1 cellular context compared by ENCODE assay signal in the genomic region with DNA sequence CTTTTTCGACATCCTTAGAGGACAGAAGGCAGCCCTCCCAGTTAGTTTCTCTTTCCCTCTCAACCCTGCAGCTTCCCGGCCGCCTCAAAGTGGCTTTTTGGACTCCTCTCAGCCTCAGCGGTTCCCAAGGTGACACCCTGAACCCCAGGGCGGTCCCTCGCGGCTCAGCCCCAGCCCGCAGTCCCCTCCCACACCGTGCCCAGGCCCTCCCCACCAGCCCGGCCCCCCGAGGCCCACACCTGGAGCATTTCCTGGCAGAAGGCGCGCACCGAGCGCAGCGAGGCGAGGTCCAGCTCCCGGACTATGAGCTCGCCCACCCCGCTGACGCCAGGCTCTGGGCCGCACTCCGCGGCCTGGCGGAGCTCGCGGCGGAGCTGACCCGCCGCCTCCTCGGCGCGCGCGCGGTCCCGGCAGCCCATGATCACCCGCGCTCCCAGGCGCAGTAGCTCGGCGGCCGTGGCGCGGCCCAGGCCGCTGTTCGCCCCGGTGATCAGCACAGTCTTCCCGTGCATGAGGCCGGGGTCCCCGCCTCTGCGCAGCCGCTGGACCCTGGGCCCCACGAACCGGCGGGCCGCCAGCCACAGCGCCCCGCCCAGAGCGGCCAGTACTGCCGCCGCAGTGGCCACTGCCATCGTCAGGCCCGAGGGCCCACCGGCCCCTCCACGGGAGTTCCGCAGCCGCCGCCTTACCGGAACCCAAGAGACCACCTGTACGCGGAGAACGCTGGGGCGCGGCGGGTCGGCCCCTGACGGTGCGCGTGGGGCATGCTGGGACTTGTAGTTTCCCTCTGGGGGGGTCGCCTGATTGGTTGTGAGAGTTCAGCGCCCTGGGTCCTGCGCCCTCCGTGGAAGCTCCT.
TF ChIP-seq lines count a peak whose summit lies in the region.

A gene with protein sequence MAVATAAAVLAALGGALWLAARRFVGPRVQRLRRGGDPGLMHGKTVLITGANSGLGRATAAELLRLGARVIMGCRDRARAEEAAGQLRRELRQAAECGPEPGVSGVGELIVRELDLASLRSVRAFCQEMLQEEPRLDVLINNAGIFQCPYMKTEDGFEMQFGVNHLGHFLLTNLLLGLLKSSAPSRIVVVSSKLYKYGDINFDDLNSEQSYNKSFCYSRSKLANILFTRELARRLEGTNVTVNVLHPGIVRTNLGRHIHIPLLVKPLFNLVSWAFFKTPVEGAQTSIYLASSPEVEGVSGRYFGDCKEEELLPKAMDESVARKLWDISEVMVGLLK (minus strand): TSS at position 713 of the 856 bp plus-strand sequence. CDS start 81 bp downstream, at position 632.

TF ChIP-seq in HepG2, 621 proteins besides CTCF, POLR2A, EP300 and RAD21 (continued from another document and continues in another):
- TF ChIP-seq, protein P1, sequence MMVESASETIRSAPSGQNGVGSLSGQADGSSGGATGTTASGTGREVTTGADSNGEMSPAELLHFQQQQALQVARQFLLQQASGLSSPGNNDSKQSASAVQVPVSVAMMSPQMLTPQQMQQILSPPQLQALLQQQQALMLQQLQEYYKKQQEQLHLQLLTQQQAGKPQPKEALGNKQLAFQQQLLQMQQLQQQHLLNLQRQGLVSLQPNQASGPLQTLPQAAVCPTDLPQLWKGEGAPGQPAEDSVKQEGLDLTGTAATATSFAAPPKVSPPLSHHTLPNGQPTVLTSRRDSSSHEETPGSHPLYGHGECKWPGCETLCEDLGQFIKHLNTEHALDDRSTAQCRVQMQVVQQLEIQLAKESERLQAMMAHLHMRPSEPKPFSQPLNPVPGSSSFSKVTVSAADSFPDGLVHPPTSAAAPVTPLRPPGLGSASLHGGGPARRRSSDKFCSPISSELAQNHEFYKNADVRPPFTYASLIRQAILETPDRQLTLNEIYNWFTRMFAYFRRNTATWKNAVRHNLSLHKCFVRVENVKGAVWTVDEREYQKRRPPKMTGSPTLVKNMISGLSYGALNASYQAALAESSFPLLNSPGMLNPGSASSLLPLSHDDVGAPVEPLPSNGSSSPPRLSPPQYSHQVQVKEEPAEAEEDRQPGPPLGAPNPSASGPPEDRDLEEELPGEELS (CRISPR knock-in tag; IDR thresholded peaks at IDR 0.05): peak; percentile 48; the same call in 1 of the 2 replicates
- peak; percentile 81; the same call in 1 of the 2 replicates for TF ChIP-seq TMF1 (CRISPR knock-in tag; IDR thresholded peaks at IDR 0.05; ENCODE audit: low read depth)
- TF ChIP-seq, protein P2, sequence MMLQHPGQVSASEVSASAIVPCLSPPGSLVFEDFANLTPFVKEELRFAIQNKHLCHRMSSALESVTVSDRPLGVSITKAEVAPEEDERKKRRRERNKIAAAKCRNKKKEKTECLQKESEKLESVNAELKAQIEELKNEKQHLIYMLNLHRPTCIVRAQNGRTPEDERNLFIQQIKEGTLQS (CRISPR knock-in tag; IDR thresholded peaks at IDR 0.05): peak; percentile 62
- TF ChIP-seq SIX1 (CRISPR knock-in tag; IDR thresholded peaks at IDR 0.05; ENCODE audit: borderline replicate concordance): no peak
- no peak for TF ChIP-seq NONO (IDR thresholded peaks at IDR 0.05)
- TF ChIP-seq NONO (CRISPR knock-in tag; conservative IDR thresholded peaks at IDR 0.05): peak; percentile 99
- peak; percentile 26; the same call in 1 of the 2 replicates for TF ChIP-seq NRL (CRISPR knock-in tag; IDR thresholded peaks at IDR 0.05; ENCODE audit: borderline replicate concordance)
- peak; percentile 82 for TF ChIP-seq ESRRA (CRISPR knock-in tag; IDR thresholded peaks at IDR 0.05; ENCODE audit: low read depth)
- TF ChIP-seq GLI4 (CRISPR knock-in tag; IDR thresholded peaks at IDR 0.05; ENCODE audit: borderline replicate concordance): no peak; the same call in 1 of the 2 replicates
- TF ChIP-seq, protein P3, sequence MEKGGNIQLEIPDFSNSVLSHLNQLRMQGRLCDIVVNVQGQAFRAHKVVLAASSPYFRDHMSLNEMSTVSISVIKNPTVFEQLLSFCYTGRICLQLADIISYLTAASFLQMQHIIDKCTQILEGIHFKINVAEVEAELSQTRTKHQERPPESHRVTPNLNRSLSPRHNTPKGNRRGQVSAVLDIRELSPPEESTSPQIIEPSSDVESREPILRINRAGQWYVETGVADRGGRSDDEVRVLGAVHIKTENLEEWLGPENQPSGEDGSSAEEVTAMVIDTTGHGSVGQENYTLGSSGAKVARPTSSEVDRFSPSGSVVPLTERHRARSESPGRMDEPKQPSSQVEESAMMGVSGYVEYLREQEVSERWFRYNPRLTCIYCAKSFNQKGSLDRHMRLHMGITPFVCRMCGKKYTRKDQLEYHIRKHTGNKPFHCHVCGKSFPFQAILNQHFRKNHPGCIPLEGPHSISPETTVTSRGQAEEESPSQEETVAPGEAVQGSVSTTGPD (CRISPR knock-in tag; IDR thresholded peaks at IDR 0.05): no peak
- 0 out of 2 replicates have a peak, but pooled peaks have one; percentile 33 for TF ChIP-seq ZNF891 (CRISPR knock-in tag; IDR thresholded peaks at IDR 0.05)
- TF ChIP-seq, protein P4, sequence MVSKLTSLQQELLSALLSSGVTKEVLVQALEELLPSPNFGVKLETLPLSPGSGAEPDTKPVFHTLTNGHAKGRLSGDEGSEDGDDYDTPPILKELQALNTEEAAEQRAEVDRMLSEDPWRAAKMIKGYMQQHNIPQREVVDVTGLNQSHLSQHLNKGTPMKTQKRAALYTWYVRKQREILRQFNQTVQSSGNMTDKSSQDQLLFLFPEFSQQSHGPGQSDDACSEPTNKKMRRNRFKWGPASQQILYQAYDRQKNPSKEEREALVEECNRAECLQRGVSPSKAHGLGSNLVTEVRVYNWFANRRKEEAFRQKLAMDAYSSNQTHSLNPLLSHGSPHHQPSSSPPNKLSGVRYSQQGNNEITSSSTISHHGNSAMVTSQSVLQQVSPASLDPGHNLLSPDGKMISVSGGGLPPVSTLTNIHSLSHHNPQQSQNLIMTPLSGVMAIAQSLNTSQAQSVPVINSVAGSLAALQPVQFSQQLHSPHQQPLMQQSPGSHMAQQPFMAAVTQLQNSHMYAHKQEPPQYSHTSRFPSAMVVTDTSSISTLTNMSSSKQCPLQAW (CRISPR knock-in tag; IDR thresholded peaks at IDR 0.05): peak; percentile 53
- TF ChIP-seq, protein P5, sequence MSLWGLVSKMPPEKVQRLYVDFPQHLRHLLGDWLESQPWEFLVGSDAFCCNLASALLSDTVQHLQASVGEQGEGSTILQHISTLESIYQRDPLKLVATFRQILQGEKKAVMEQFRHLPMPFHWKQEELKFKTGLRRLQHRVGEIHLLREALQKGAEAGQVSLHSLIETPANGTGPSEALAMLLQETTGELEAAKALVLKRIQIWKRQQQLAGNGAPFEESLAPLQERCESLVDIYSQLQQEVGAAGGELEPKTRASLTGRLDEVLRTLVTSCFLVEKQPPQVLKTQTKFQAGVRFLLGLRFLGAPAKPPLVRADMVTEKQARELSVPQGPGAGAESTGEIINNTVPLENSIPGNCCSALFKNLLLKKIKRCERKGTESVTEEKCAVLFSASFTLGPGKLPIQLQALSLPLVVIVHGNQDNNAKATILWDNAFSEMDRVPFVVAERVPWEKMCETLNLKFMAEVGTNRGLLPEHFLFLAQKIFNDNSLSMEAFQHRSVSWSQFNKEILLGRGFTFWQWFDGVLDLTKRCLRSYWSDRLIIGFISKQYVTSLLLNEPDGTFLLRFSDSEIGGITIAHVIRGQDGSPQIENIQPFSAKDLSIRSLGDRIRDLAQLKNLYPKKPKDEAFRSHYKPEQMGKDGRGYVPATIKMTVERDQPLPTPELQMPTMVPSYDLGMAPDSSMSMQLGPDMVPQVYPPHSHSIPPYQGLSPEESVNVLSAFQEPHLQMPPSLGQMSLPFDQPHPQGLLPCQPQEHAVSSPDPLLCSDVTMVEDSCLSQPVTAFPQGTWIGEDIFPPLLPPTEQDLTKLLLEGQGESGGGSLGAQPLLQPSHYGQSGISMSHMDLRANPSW (CRISPR knock-in tag; IDR thresholded peaks at IDR 0.05; ENCODE audit: borderline replicate concordance): peak; percentile 68; the same call in 1 of the 2 replicates
- TF ChIP-seq SP2 (CRISPR knock-in tag; IDR thresholded peaks at IDR 0.05): peak; percentile 76
- TF ChIP-seq CBFB (CRISPR knock-in tag; IDR thresholded peaks at IDR 0.05): peak; percentile 92
- no peak; the same call in 1 of the 2 replicates for TF ChIP-seq ZNF484 (CRISPR knock-in tag; IDR thresholded peaks at IDR 0.05; ENCODE audit: borderline replicate concordance, low read depth)
- TF ChIP-seq DNMT3B (CRISPR knock-in tag; conservative IDR thresholded peaks at IDR 0.05): no peak
- TF ChIP-seq ZNF552 (CRISPR knock-in tag; IDR thresholded peaks at IDR 0.05; ENCODE audit: borderline replicate concordance): peak; percentile 91; the same call in 1 of the 2 replicates
- peak; percentile 68; the same call in 1 of the 2 replicates for TF ChIP-seq CCDC6 (CRISPR knock-in tag; IDR thresholded peaks at IDR 0.05)
- peak; percentile 91 for TF ChIP-seq ZNF230 (CRISPR knock-in tag; IDR thresholded peaks at IDR 0.05)
- TF ChIP-seq, protein P6, sequence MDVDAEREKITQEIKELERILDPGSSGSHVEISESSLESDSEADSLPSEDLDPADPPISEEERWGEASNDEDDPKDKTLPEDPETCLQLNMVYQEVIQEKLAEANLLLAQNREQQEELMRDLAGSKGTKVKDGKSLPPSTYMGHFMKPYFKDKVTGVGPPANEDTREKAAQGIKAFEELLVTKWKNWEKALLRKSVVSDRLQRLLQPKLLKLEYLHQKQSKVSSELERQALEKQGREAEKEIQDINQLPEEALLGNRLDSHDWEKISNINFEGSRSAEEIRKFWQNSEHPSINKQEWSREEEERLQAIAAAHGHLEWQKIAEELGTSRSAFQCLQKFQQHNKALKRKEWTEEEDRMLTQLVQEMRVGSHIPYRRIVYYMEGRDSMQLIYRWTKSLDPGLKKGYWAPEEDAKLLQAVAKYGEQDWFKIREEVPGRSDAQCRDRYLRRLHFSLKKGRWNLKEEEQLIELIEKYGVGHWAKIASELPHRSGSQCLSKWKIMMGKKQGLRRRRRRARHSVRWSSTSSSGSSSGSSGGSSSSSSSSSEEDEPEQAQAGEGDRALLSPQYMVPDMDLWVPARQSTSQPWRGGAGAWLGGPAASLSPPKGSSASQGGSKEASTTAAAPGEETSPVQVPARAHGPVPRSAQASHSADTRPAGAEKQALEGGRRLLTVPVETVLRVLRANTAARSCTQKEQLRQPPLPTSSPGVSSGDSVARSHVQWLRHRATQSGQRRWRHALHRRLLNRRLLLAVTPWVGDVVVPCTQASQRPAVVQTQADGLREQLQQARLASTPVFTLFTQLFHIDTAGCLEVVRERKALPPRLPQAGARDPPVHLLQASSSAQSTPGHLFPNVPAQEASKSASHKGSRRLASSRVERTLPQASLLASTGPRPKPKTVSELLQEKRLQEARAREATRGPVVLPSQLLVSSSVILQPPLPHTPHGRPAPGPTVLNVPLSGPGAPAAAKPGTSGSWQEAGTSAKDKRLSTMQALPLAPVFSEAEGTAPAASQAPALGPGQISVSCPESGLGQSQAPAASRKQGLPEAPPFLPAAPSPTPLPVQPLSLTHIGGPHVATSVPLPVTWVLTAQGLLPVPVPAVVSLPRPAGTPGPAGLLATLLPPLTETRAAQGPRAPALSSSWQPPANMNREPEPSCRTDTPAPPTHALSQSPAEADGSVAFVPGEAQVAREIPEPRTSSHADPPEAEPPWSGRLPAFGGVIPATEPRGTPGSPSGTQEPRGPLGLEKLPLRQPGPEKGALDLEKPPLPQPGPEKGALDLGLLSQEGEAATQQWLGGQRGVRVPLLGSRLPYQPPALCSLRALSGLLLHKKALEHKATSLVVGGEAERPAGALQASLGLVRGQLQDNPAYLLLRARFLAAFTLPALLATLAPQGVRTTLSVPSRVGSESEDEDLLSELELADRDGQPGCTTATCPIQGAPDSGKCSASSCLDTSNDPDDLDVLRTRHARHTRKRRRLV (CRISPR knock-in tag; IDR thresholded peaks at IDR 0.05): no peak
- TF ChIP-seq NBN (conservative IDR thresholded peaks at IDR 0.05): no peak
- peak; percentile 69; the same call in 1 of the 2 replicates for TF ChIP-seq MEIS2 (CRISPR knock-in tag; IDR thresholded peaks at IDR 0.05)
- peak; percentile 94; the same call in 1 of the 2 replicates for TF ChIP-seq ZNF850 (CRISPR knock-in tag; conservative IDR thresholded peaks at IDR 0.05)
- TF ChIP-seq ONECUT2 (CRISPR knock-in tag; IDR thresholded peaks at IDR 0.05): no peak
- TF ChIP-seq ZNF20 (CRISPR knock-in tag; IDR thresholded peaks at IDR 0.05): no peak
- TF ChIP-seq PTBP1 (IDR thresholded peaks at IDR 0.05; ENCODE audit: low read depth, low read length, poor library complexity, severe bottlenecking): no peak
- TF ChIP-seq PPARG (CRISPR knock-in tag; conservative IDR thresholded peaks at IDR 0.05): peak; percentile 48; the same call in 1 of the 2 replicates
- peak; percentile 66; the same call in 1 of the 2 replicates for TF ChIP-seq HDAC2 (CRISPR knock-in tag; IDR thresholded peaks at IDR 0.05)
- TF ChIP-seq, protein P7, sequence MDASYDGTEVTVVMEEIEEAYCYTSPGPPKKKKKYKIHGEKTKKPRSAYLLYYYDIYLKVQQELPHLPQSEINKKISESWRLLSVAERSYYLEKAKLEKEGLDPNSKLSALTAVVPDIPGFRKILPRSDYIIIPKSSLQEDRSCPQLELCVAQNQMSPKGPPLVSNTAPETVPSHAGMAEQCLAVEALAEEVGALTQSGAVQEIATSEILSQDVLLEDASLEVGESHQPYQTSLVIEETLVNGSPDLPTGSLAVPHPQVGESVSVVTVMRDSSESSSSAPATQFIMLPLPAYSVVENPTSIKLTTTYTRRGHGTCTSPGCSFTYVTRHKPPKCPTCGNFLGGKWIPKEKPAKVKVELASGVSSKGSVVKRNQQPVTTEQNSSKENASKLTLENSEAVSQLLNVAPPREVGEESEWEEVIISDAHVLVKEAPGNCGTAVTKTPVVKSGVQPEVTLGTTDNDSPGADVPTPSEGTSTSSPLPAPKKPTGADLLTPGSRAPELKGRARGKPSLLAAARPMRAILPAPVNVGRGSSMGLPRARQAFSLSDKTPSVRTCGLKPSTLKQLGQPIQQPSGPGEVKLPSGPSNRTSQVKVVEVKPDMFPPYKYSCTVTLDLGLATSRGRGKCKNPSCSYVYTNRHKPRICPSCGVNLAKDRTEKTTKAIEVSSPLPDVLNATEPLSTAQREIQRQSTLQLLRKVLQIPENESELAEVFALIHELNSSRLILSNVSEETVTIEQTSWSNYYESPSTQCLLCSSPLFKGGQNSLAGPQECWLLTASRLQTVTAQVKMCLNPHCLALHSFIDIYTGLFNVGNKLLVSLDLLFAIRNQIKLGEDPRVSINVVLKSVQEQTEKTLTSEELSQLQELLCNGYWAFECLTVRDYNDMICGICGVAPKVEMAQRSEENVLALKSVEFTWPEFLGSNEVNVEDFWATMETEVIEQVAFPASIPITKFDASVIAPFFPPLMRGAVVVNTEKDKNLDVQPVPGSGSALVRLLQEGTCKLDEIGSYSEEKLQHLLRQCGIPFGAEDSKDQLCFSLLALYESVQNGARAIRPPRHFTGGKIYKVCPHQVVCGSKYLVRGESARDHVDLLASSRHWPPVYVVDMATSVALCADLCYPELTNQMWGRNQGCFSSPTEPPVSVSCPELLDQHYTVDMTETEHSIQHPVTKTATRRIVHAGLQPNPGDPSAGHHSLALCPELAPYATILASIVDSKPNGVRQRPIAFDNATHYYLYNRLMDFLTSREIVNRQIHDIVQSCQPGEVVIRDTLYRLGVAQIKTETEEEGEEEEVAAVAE (CRISPR knock-in tag; IDR thresholded peaks at IDR 0.05; ENCODE audit: borderline replicate concordance): peak; percentile 63; the same call in 1 of the 2 replicates
- no peak for TF ChIP-seq CEBPB (IDR thresholded peaks at IDR 0.05; ENCODE audit: borderline replicate concordance, low read depth, low read length)
- TF ChIP-seq, protein P8, sequence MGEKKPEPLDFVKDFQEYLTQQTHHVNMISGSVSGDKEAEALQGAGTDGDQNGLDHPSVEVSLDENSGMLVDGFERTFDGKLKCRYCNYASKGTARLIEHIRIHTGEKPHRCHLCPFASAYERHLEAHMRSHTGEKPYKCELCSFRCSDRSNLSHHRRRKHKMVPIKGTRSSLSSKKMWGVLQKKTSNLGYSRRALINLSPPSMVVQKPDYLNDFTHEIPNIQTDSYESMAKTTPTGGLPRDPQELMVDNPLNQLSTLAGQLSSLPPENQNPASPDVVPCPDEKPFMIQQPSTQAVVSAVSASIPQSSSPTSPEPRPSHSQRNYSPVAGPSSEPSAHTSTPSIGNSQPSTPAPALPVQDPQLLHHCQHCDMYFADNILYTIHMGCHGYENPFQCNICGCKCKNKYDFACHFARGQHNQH (CRISPR knock-in tag; IDR thresholded peaks at IDR 0.05): peak; percentile 83
- no peak for TF ChIP-seq RFXANK (CRISPR knock-in tag; IDR thresholded peaks at IDR 0.05)
- peak; percentile 68 for TF ChIP-seq RBM22 (optimal IDR thresholded peaks at IDR 0.05; ENCODE audit: low read length)
